ENCODE assay signal across 10 cellular contexts in the genomic region with DNA sequence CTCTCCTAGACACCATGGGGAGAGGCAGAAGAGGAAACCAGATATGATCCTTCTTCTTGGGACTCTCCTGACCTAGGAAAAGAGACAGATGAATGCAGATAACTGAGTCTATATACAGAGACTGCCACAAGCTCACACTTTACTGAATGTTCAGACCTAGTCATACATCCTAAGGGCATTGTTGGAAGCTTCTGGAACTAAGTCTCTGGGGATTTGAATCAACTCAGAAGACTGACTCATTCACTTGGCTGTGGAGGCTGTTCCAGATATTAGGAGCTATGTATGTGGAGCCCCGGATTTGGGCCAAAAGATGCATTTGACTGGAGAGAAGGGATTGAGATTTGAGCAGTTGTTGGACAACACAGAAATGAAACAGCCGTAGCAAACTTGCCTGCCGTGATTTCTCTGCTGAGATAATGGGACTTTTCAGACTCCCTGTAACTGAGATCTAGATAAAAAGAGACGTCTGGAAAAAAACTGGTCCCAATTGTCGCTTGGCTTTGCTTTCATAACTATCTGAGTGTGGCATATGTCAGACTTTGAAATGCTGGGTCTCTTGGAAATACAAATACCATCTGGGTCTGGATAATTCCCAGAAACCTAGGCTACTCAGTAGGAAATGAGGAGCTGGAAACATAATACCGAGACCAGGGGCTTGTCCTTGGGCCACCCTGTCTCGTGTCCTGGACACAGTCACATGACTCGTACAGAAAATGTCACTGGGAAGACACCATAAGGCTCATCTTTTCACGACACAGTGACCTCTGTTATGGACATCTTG.
A peak's percentile ranks its signal among the peaks of the same experiment; 100 is the strongest.
DNase-seq lines count a peak whose midpoint lies in the region; ATAC-seq and TF ChIP-seq lines count a peak whose summit lies in the region.
"Had no signal": no experiment of that assay in that cellular context is flagged by ENCODE, and none has a peak within 500 bp of the region (broad histone marks: within the 10 kb centered on the region; RNA-seq: fewer than 3 reads in every experiment).

No MANE protein-coding gene starts in this region.

- H3K27ac Mint-ChIP-seq in activated CD8-positive, alpha-beta T cell treated with anti-CD3 and anti-CD28 coated beads, Interleukin-2, amount 10 ng/mL, durations not matched to agents 7 days and 5 days, result no peak overlapping the region
- no peak overlapping the region for H3K27ac Mint-ChIP-seq in activated CD8-positive, alpha-beta T cell treated with anti-CD3 and anti-CD28 coated beads for 36 hours

- no peak overlapping the region for H3K4me3 Mint-ChIP-seq in activated CD8-positive, alpha-beta T cell treated with anti-CD3 and anti-CD28 coated beads, Interleukin-2, amount 10 ng/mL, durations not matched to agents 7 days and 5 days
- H3K4me3 Mint-ChIP-seq in activated CD8-positive, alpha-beta T cell treated with anti-CD3 and anti-CD28 coated beads for 36 hours, result no peak overlapping the region

- ATAC-seq in activated CD8-positive, alpha-beta T cell treated with anti-CD3 and anti-CD28 coated beads, Interleukin-2, amount 10 ng/mL, durations not matched to agents 7 days and 5 days, result no peak
- ATAC-seq in HG03432 (IDR thresholded peaks at IDR 0.05; ENCODE audit: unreplicated experiment), result no peak
- no peak for ATAC-seq in activated CD8-positive, alpha-beta T cell treated with anti-CD3 and anti-CD28 coated beads for 36 hours

- H3K27me3 Mint-ChIP-seq in activated CD8-positive, alpha-beta T cell treated with anti-CD3 and anti-CD28 coated beads, Interleukin-2, amount 10 ng/mL, durations not matched to agents 7 days and 5 days (ENCODE audit: low read depth), result peaks cover 3% of the 10 kb centered on the region
- H3K27me3 Mint-ChIP-seq in activated CD8-positive, alpha-beta T cell treated with anti-CD3 and anti-CD28 coated beads for 36 hours, result no peaks in the 10 kb centered on the region

- TF ChIP-seq CTCF in AG04449 (IDR thresholded peaks at IDR 0.05; ENCODE audit: insufficient read depth, low read length, missing control alignments), result no peak
- TF ChIP-seq CTCF in activated CD8-positive, alpha-beta T cell treated with anti-CD3 and anti-CD28 coated beads for 36 hours (IDR thresholded peaks at IDR 0.05), result no peak

- WGBS in mesodermal cell (ENCODE audit: insufficient coverage in 2 of 2), 2 experiments, result 81 to 84% methylated on average over 9 of the region's 9 CpGs

- intact Hi-C loops in activated CD8-positive, alpha-beta T cell treated with anti-CD3 and anti-CD28 coated beads for 36 hours (cut with micrococcal nuclease), result no loop called here

- no peaks in the 10 kb centered on the region for H3K36me3 ChIP-seq in mesodermal cell (ENCODE audit: control insufficient read depth, insufficient read depth, low read length)
- H3K36me3 ChIP-seq: BLaER1 treated with 17β-estradiol and CSF1 and Interleukin-3, amounts not matched to agents 10 nM and 100 nM had no signal

- CTCF ChIA-PET in AG04449 (lab: Yijun Ruan, JAX), result interaction anchor here (1.4 to 2.2 kb wide), 2 partner anchors 52 to 321 kb away, joined by 4 to 7 read pairs; no protein-coding TSS in a partner anchor
- CTCF ChIA-PET in activated CD8-positive, alpha-beta T cell treated with anti-CD3 and anti-CD28 coated beads, Interleukin-2, amount 10 ng/mL, durations not matched to agents 7 days and 5 days (lab: Charles Lee), result no interaction called here
- CTCF ChIA-PET in activated CD8-positive, alpha-beta T cell treated with anti-CD3 and anti-CD28 coated beads for 36 hours (lab: Charles Lee), result no interaction called here

- H3K4me3 ChIP-seq in AG04449 (ENCODE audit: low read depth, low read length) (no peak overlapping the region), mesodermal cell (ENCODE audit: extremely low read depth, insufficient read depth, low read length, poor library complexity, severe bottlenecking) (no peak overlapping the region)
- H3K4me3 ChIP-seq: BLaER1 treated with 17β-estradiol and CSF1 and Interleukin-3, amounts not matched to agents 10 nM and 100 nM had no signal

- POLR2A ChIA-PET in AG04449 (lab: Yijun Ruan, JAX), result interaction anchor here (0.8 kb wide), 1 partner anchor 370 kb away, joined by 3 read pairs; no protein-coding TSS in a partner anchor
- POLR2A ChIA-PET in activated CD8-positive, alpha-beta T cell treated with anti-CD3 and anti-CD28 coated beads, Interleukin-2, amount 10 ng/mL, durations not matched to agents 7 days and 5 days (lab: Charles Lee), result no interaction called here
- POLR2A ChIA-PET in activated CD8-positive, alpha-beta T cell treated with anti-CD3 and anti-CD28 coated beads for 36 hours (lab: Charles Lee), result no interaction called here

- H3K27ac ChIP-seq in mesodermal cell (ENCODE audit: low read depth, low read length, severe bottlenecking), result peak overlapping the region; percentile 26
- H3K27ac ChIP-seq: BLaER1 treated with 17β-estradiol and CSF1 and Interleukin-3, amounts not matched to agents 10 nM and 100 nM had no signal

- H3K9me3 Mint-ChIP-seq in activated CD8-positive, alpha-beta T cell treated with anti-CD3 and anti-CD28 coated beads, Interleukin-2, amount 10 ng/mL, durations not matched to agents 7 days and 5 days (ENCODE audit: insufficient read depth), result no peaks in the 10 kb centered on the region
- no peaks in the 10 kb centered on the region for H3K9me3 Mint-ChIP-seq in activated CD8-positive, alpha-beta T cell treated with anti-CD3 and anti-CD28 coated beads for 36 hours

- peaks cover 6% of the 10 kb centered on the region for H3K4me1 ChIP-seq in mesodermal cell (ENCODE audit: control insufficient read depth, insufficient read depth, low read length, poor library complexity, severe bottlenecking)

- H3K9me3 ChIP-seq in mesodermal cell (ENCODE audit: control insufficient read depth, low read length), result no peaks in the 10 kb centered on the region
- H3K9me3 ChIP-seq: BLaER1 treated with 17β-estradiol and CSF1 and Interleukin-3, amounts not matched to agents 10 nM and 100 nM had no signal

- H3K4me1 Mint-ChIP-seq in activated CD8-positive, alpha-beta T cell treated with anti-CD3 and anti-CD28 coated beads, Interleukin-2, amount 10 ng/mL, durations not matched to agents 7 days and 5 days (ENCODE audit: low read depth), result no peaks in the 10 kb centered on the region
- no peaks in the 10 kb centered on the region for H3K4me1 Mint-ChIP-seq in activated CD8-positive, alpha-beta T cell treated with anti-CD3 and anti-CD28 coated beads for 36 hours (ENCODE audit: low read depth)

- H3K36me3 Mint-ChIP-seq in activated CD8-positive, alpha-beta T cell treated with anti-CD3 and anti-CD28 coated beads, Interleukin-2, amount 10 ng/mL, durations not matched to agents 7 days and 5 days (ENCODE audit: low read depth), result no peaks in the 10 kb centered on the region
- H3K36me3 Mint-ChIP-seq in activated CD8-positive, alpha-beta T cell treated with anti-CD3 and anti-CD28 coated beads for 36 hours (ENCODE audit: low read depth), result no peaks in the 10 kb centered on the region

- DNase-seq in AG04449 (ENCODE audit: low read depth, low spot score) (peak; percentile 78), NCI-H226 (peak; percentile 57), dedifferentiated amniotic fluid mesenchymal stem cell (ENCODE audit: extremely low spot score) (peak; percentile 95), NCI-H1048 (lab: John Stamatoyannopoulos, UW) (no peak)
- DNase-seq in activated CD8-positive, alpha-beta T cell treated with anti-CD3 and anti-CD28 coated beads, Interleukin-2, amount 10 ng/mL, durations not matched to agents 7 days and 5 days, result no peak
- no peak for DNase-seq in activated CD8-positive, alpha-beta T cell treated with anti-CD3 and anti-CD28 coated beads for 36 hours
- DNase-seq: small intestine had no signal

Comparison
In these comparisons a context has a peak if more than half of its experiments do, and no peak if none do; other contexts are left out.
1. DNase-seq: peak in AG04449 (single experiment), NCI-H226 (single experiment) and dedifferentiated amniotic fluid mesenchymal stem cell (single experiment); none in activated CD8-positive, alpha-beta T cell treated with anti-CD3 and anti-CD28 coated beads, Interleukin-2, amount 10 ng/mL, durations not matched to agents 7 days and 5 days (single experiment), activated CD8-positive, alpha-beta T cell treated with anti-CD3 and anti-CD28 coated beads for 36 hours (single experiment) and NCI-H1048 (single experiment).